ENCODE assay signal across 19 cellular contexts in genomic region chr6:38695933-38696332, GRCh38. TPM values are rescaled to one million over a fixed set of nuclear protein-coding genes. Genes with fewer than 3 reads are reported as not detected.
A peak's percentile ranks its signal among the peaks of the same experiment; 100 is the strongest.
DNase-seq lines count a peak whose midpoint lies in the region; ATAC-seq, FAIRE-seq and TF ChIP-seq lines count a peak whose summit lies in the region.
"Had no signal": no experiment of that assay in that cellular context is flagged by ENCODE, and none has a peak within 500 bp of the region (broad histone marks: within the 10 kb centered on the region; RNA-seq: fewer than 3 reads in every experiment).

No MANE protein-coding gene starts in this region.

- in situ Hi-C loops in GM13976 (cut with MboI; ENCODE audit: low sequenced_read_pairs, unreplicated experiment) = no loop called here

- DNase-seq in activated T-cell treated with anti-CD3 and anti-CD28 coated beads, Interleukin-2, amount 50 U/mL, for 24 hours = no peak
- DNase-seq in activated T-cell treated with anti-CD3 and anti-CD28 coated beads for 4 hours = no peak
- DNase-seq in GM19239 (ENCODE audit: insufficient read length, low spot score) = no peak
- DNase-seq in activated T-helper 2 cell treated with anti-CD3 and anti-CD28 coated beads, Interferon-gamma antibody, Interleukin-2, Interleukin-4, amounts not matched to agents 10 μg/mL and 5 μg/mL and 100 μg/mL, durations not matched to agents 14 hours and 24 hours and 36 hours (ENCODE audit: low spot score) = no peak
- no peak for DNase-seq in stimulated activated effector memory CD8-positive, alpha-beta T cell treated with anti-CD3 and anti-CD28 coated beads, Interleukin-12 subunit alpha, Interleukin-12 subunit beta, amount 100 ng/mL, for 72 hours (ENCODE audit: low spot score in 2 of 2)
- no peak for DNase-seq in stimulated activated CD4-positive, alpha-beta T cell treated with anti-CD3 and anti-CD28 coated beads, Interleukin-2, amount 100 ng/mL, for 24 hours
- DNase-seq in GM13976 (ENCODE audit: low spot score) = no peak
- DNase-seq: DND-41, IMR-90, Kasumi-1, NCI-H1105 treated with DMSO at 0.1 percent for 48 hours, NCI-H1694 treated with DMSO at 0.1 percent for 48 hours, NCI-H345, NCI-H526, Right ventricle myocardium superior had no signal

- intact Hi-C loops in activated T-helper 2 cell treated with anti-CD3 and anti-CD28 coated beads, Interferon-gamma antibody, Interleukin-2, Interleukin-4, amounts not matched to agents 10 μg/mL and 5 μg/mL and 100 μg/mL, durations not matched to agents 14 hours and 24 hours and 36 hours (cut with micrococcal nuclease) = no loop called here

- peaks cover 56% of the 10 kb centered on the region for H3K4me1 Mint-ChIP-seq in activated T-cell treated with anti-CD3 and anti-CD28 coated beads, Interleukin-2, amount 50 U/mL, for 24 hours (ENCODE audit: low read depth)
- H3K4me1 Mint-ChIP-seq in activated T-helper 2 cell treated with anti-CD3 and anti-CD28 coated beads, Interferon-gamma antibody, Interleukin-2, Interleukin-4, amounts not matched to agents 10 μg/mL and 5 μg/mL and 100 μg/mL, durations not matched to agents 14 hours and 24 hours and 36 hours (ENCODE audit: low read depth) = peaks cover 50% of the 10 kb centered on the region
- peaks cover 51% of the 10 kb centered on the region for H3K4me1 Mint-ChIP-seq in stimulated activated effector memory CD8-positive, alpha-beta T cell treated with anti-CD3 and anti-CD28 coated beads, Interleukin-12 subunit alpha, Interleukin-12 subunit beta, amount 100 ng/mL, for 72 hours

- ATAC-seq in stimulated activated effector memory CD8-positive, alpha-beta T cell treated with anti-CD3 and anti-CD28 coated beads, Interleukin-12 subunit alpha, Interleukin-12 subunit beta, amount 100 ng/mL, for 72 hours = peak; percentile 75

- H3K4me3 Mint-ChIP-seq in activated T-cell treated with anti-CD3 and anti-CD28 coated beads, Interleukin-2, amount 50 U/mL, for 24 hours = no peak overlapping the region
- H3K4me3 Mint-ChIP-seq in activated T-helper 2 cell treated with anti-CD3 and anti-CD28 coated beads, Interferon-gamma antibody, Interleukin-2, Interleukin-4, amounts not matched to agents 10 μg/mL and 5 μg/mL and 100 μg/mL, durations not matched to agents 14 hours and 24 hours and 36 hours (ENCODE audit: low read depth) = no peak overlapping the region
- no peak overlapping the region for H3K4me3 Mint-ChIP-seq in stimulated activated effector memory CD8-positive, alpha-beta T cell treated with anti-CD3 and anti-CD28 coated beads, Interleukin-12 subunit alpha, Interleukin-12 subunit beta, amount 100 ng/mL, for 72 hours

- FAIRE-seq in GM19239 (lab: Jason Lieb, UNC) = peak; percentile 37
- FAIRE-seq: G401.6, RCC 7860 had no signal

- peaks cover 57% of the 10 kb centered on the region for H3K36me3 Mint-ChIP-seq in activated T-cell treated with anti-CD3 and anti-CD28 coated beads, Interleukin-2, amount 50 U/mL, for 24 hours (ENCODE audit: low read depth)
- peaks cover 73% of the 10 kb centered on the region for H3K36me3 Mint-ChIP-seq in activated T-helper 2 cell treated with anti-CD3 and anti-CD28 coated beads, Interferon-gamma antibody, Interleukin-2, Interleukin-4, amounts not matched to agents 10 μg/mL and 5 μg/mL and 100 μg/mL, durations not matched to agents 14 hours and 24 hours and 36 hours (ENCODE audit: low read depth)
- peaks cover 11% of the 10 kb centered on the region for H3K36me3 Mint-ChIP-seq in stimulated activated effector memory CD8-positive, alpha-beta T cell treated with anti-CD3 and anti-CD28 coated beads, Interleukin-12 subunit alpha, Interleukin-12 subunit beta, amount 100 ng/mL, for 72 hours

- TF ChIP-seq CTCF in GM13976 (IDR thresholded peaks at IDR 0.05; ENCODE audit: borderline replicate concordance, control extremely low read depth, extremely low read depth, insufficient read depth, missing control alignments) = no peak

- H3K9me3 Mint-ChIP-seq in activated T-cell treated with anti-CD3 and anti-CD28 coated beads, Interleukin-2, amount 50 U/mL, for 24 hours = peaks cover 7% of the 10 kb centered on the region
- peaks cover 10% of the 10 kb centered on the region for H3K9me3 Mint-ChIP-seq in activated T-helper 2 cell treated with anti-CD3 and anti-CD28 coated beads, Interferon-gamma antibody, Interleukin-2, Interleukin-4, amounts not matched to agents 10 μg/mL and 5 μg/mL and 100 μg/mL, durations not matched to agents 14 hours and 24 hours and 36 hours
- H3K9me3 Mint-ChIP-seq in stimulated activated effector memory CD8-positive, alpha-beta T cell treated with anti-CD3 and anti-CD28 coated beads, Interleukin-12 subunit alpha, Interleukin-12 subunit beta, amount 100 ng/mL, for 72 hours = peaks cover 8% of the 10 kb centered on the region

- peak overlapping the region; percentile 27 for H3K27ac Mint-ChIP-seq in activated T-cell treated with anti-CD3 and anti-CD28 coated beads, Interleukin-2, amount 50 U/mL, for 24 hours
- peak overlapping the region; percentile 14 for H3K27ac Mint-ChIP-seq in activated T-helper 2 cell treated with anti-CD3 and anti-CD28 coated beads, Interferon-gamma antibody, Interleukin-2, Interleukin-4, amounts not matched to agents 10 μg/mL and 5 μg/mL and 100 μg/mL, durations not matched to agents 14 hours and 24 hours and 36 hours
- peak overlapping the region; percentile 2 for H3K27ac Mint-ChIP-seq in stimulated activated effector memory CD8-positive, alpha-beta T cell treated with anti-CD3 and anti-CD28 coated beads, Interleukin-12 subunit alpha, Interleukin-12 subunit beta, amount 100 ng/mL, for 72 hours

- no peaks in the 10 kb centered on the region for H3K27me3 Mint-ChIP-seq in activated T-cell treated with anti-CD3 and anti-CD28 coated beads, Interleukin-2, amount 50 U/mL, for 24 hours
- H3K27me3 Mint-ChIP-seq in activated T-helper 2 cell treated with anti-CD3 and anti-CD28 coated beads, Interferon-gamma antibody, Interleukin-2, Interleukin-4, amounts not matched to agents 10 μg/mL and 5 μg/mL and 100 μg/mL, durations not matched to agents 14 hours and 24 hours and 36 hours (ENCODE audit: low read depth) = no peaks in the 10 kb centered on the region

RNA-seq across cellular contexts. Expression of gene GLO1, which starts 7.0 kb away (rescaled TPM):
- 129 and 134 TPM in 2 replicates for total RNA-seq in activated T-helper 2 cell treated with anti-CD3 and anti-CD28 coated beads, Interferon-gamma antibody, Interleukin-2, Interleukin-4, amounts not matched to agents 10 μg/mL and 5 μg/mL and 100 μg/mL, durations not matched to agents 14 hours and 24 hours and 36 hours

RNA-seq across cellular contexts. Expression of gene DNAH8, which starts 19.2 kb away (rescaled TPM):
- 0.05 TPM in 1 of 2 replicates, not detected in the other for total RNA-seq in activated T-helper 2 cell treated with anti-CD3 and anti-CD28 coated beads, Interferon-gamma antibody, Interleukin-2, Interleukin-4, amounts not matched to agents 10 μg/mL and 5 μg/mL and 100 μg/mL, durations not matched to agents 14 hours and 24 hours and 36 hours
- total RNA-seq: H4, HT-29, IMR-90 had no signal

RNA-seq across cellular contexts. Expression of gene BTBD9, which starts 56.2 kb away (rescaled TPM):
- 12.7 and 15.2 TPM in 2 replicates for total RNA-seq in activated T-helper 2 cell treated with anti-CD3 and anti-CD28 coated beads, Interferon-gamma antibody, Interleukin-2, Interleukin-4, amounts not matched to agents 10 μg/mL and 5 μg/mL and 100 μg/mL, durations not matched to agents 14 hours and 24 hours and 36 hours
